Comparison of ENCODE assay signal across 20 cellular contexts in the genomic region with DNA sequence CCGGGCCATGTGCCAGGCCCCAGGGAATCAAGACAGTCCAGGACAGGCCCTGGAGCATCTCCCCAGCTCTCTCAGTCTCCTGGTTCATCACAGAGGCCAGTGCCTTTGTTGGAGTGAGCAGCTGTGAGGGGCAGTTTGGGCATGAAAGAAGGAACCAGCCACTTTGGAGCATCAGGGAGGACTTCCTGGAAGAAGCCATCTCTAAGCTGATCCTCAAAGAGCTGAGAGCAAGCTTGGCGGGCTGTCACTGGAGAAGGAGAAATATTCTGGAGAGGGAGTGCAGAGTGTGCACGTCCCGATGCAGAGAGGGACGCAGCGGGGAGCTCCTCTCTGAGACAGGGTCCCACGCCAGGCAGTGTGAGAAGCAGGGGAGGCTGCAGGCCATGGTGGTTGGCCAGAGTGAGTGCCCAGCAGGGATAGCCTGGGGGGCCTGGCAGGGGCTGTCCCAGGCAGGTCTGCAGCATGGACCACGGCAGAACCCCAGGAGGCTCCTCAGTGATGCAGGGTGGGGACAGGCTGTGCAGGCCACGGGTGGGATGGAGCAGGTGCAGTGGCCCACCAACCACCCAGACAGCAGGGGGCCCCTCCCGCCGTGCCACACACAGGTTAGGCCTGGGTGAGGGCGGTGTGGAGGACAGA. TPM values are rescaled to one million over a fixed set of nuclear protein-coding genes. Genes with fewer than 3 reads are reported as not detected.
A peak's percentile ranks its signal among the peaks of the same experiment; 100 is the strongest.
DNase-seq lines count a peak whose midpoint lies in the region; ATAC-seq and TF ChIP-seq lines count a peak whose summit lies in the region.
"Had no signal": no experiment of that assay in that cellular context is flagged by ENCODE, and none has a peak within 500 bp of the region (broad histone marks: within the 10 kb centered on the region; RNA-seq: fewer than 3 reads in every experiment).

No MANE protein-coding gene starts in this region.

- CTCF ChIA-PET in Panc1 (lab: Charles Lee) = no interaction called here

- H3K4me1 ChIP-seq in BLaER1 = peaks cover 69% of the 10 kb centered on the region
- H3K4me1 ChIP-seq in Panc1 (ENCODE audit: control insufficient read depth, insufficient read depth, low read length) = peaks cover 20% of the 10 kb centered on the region
- H3K4me1 ChIP-seq in endodermal cell (ENCODE audit: control insufficient read depth, insufficient read depth, low read length) = no peaks in the 10 kb centered on the region
- peaks cover 0 to 9% of the 10 kb centered on the region in 2 donors for H3K4me1 ChIP-seq in neuronal stem cell (ENCODE audit: control insufficient read depth in 2 of 2, insufficient read depth in 1 of 2, low read depth in 1 of 2, low read length in 2 of 2)
- H3K4me1 ChIP-seq: SJCRH30 had no signal

- no peaks in the 10 kb centered on the region for H3K36me3 Mint-ChIP-seq in endodermal cell (ENCODE audit: low read depth)

- H4K20me1 ChIP-seq in BLaER1 = no peaks in the 10 kb centered on the region

- H2BK15ac ChIP-seq in neuronal stem cell (ENCODE audit: low read length) = peak overlapping the region; percentile 87

- peak overlapping the region; percentile 84 for H3K18ac ChIP-seq in neuronal stem cell (ENCODE audit: low read length)

- H3K9me3 ChIP-seq in BLaER1 (no peaks in the 10 kb centered on the region), Panc1 (ENCODE audit: control insufficient read depth, insufficient read depth, low read depth, low read length) (no peaks in the 10 kb centered on the region), endodermal cell (ENCODE audit: control insufficient read depth, low read length) (no peaks in the 10 kb centered on the region), neuronal stem cell (replicated peaks in 1 of 2; ENCODE audit: control insufficient read depth in 2 of 2, insufficient read depth in 1 of 2, low read depth in 1 of 2, low read length in 2 of 2) (no peaks in the 10 kb centered on the region)
- H3K9me3 ChIP-seq: MG63, SJCRH30 had no signal

- no TSS peak for BruUV-seq in Panc1 (replicated peaks; lab: Mats Ljungman, UMichigan)

- no peak overlapping the region for H3K23ac ChIP-seq in neuronal stem cell (ENCODE audit: low read depth, low read length, poor library complexity)

- H3K27me3 ChIP-seq in BLaER1 (no peaks in the 10 kb centered on the region), Panc1 (ENCODE audit: control insufficient read depth, insufficient read depth, low read length) (no peaks in the 10 kb centered on the region), endodermal cell (ENCODE audit: control insufficient read depth, insufficient read depth, low read length, poor library complexity, severe bottlenecking) (no peaks in the 10 kb centered on the region), neuronal stem cell (ENCODE audit: control insufficient read depth in 3 of 3, insufficient read depth in 3 of 3, low read depth in 1 of 3, low read length in 3 of 3) (no peaks in the 10 kb centered on the region)
- H3K27me3 ChIP-seq: MG63, SJCRH30 had no signal

- peak overlapping the region; percentile 98 for H3K14ac ChIP-seq in neuronal stem cell (ENCODE audit: low read length)

- ATAC-seq in Panc1 (peak; percentile 8; the same call in 1 of the 2 replicates), GM18502 (IDR thresholded peaks at IDR 0.05; ENCODE audit: poor library complexity, unreplicated experiment) (no peak), GM19023 (IDR thresholded peaks at IDR 0.05; ENCODE audit: unreplicated experiment) (no peak)
- ATAC-seq: HCT116, SK-N-SH treated with all-trans-retinoic acid at 6 μM for 48 hours had no signal

- H3K79me1 ChIP-seq in neuronal stem cell (ENCODE audit: low read depth, low read length) = peaks cover 4% of the 10 kb centered on the region

- in situ Hi-C loops in Panc1 (cut with HindIII; ENCODE audit: low pct_unique_long_range_greater_than_20kb, low sequenced_read_pairs) = no loop called here

- peak overlapping the region; percentile 39 for H2BK5ac ChIP-seq in neuronal stem cell (ENCODE audit: low read length)

- H3K4ac ChIP-seq in neuronal stem cell (ENCODE audit: low read length) = no peak overlapping the region

- H3K36me3 ChIP-seq in BLaER1 (no peaks in the 10 kb centered on the region; the same call in 1 of the 2 replicates), Panc1 (ENCODE audit: control insufficient read depth, insufficient read depth, low read length) (no peaks in the 10 kb centered on the region), endodermal cell (ENCODE audit: control insufficient read depth, insufficient read depth, low read length) (no peaks in the 10 kb centered on the region), neuronal stem cell (replicated peaks in 1 of 2; ENCODE audit: control insufficient read depth in 2 of 2, insufficient read depth in 2 of 2, low read length in 2 of 2) (peaks cover 0 to 3% of the 10 kb centered on the region in 2 donors)
- H3K36me3 ChIP-seq: MG63, SJCRH30 had no signal

- H2BK12ac ChIP-seq in neuronal stem cell (ENCODE audit: low read length) = peak overlapping the region; percentile 41

- no peaks in the 10 kb centered on the region for H3K27me3 Mint-ChIP-seq in endodermal cell (ENCODE audit: insufficient read depth)

- H3K9me3 Mint-ChIP-seq in endodermal cell = no peaks in the 10 kb centered on the region

- H3K9ac ChIP-seq in BLaER1 (0 out of 2 replicates have a peak overlapping the region, but pooled peaks have one; percentile 19), endodermal cell (ENCODE audit: extremely low read depth, low read length, poor library complexity, severe bottlenecking) (no peak overlapping the region), neuronal stem cell (ENCODE audit: low read depth, low read length, poor library complexity) (peak overlapping the region; percentile 44)

- H3K27ac ChIP-seq in BLaER1 (peak overlapping the region; percentile 44), Panc1 (ENCODE audit: low read length) (0 out of 2 replicates have a peak overlapping the region, but pooled peaks have one; percentile 30), endodermal cell (ENCODE audit: low read depth, low read length) (no peak overlapping the region), neuronal stem cell (replicated peaks; ENCODE audit: low read length) (no peak overlapping the region)
- H3K27ac ChIP-seq: C4-2B, SJCRH30 had no signal

- no peaks in the 10 kb centered on the region for H3K4me1 Mint-ChIP-seq in endodermal cell

- TF ChIP-seq CTCF in Panc1 (IDR thresholded peaks at IDR 0.05) (no peak), endodermal cell (conservative IDR thresholded peaks at IDR 0.05) (no peak)

- peak overlapping the region; percentile 59 for H3K4me2 ChIP-seq in BLaER1
- H3K4me2 ChIP-seq in neuronal stem cell (ENCODE audit: insufficient read depth, low read length, poor library complexity, severe bottlenecking) = no peak overlapping the region

- H4K8ac ChIP-seq in neuronal stem cell (ENCODE audit: low read depth, low read length) = no peak overlapping the region

- DNase-seq in Panc1 (ENCODE audit: low read depth, low spot score) (no peak), endodermal cell (no peak), neuronal stem cell (ENCODE audit: low spot score) (no peak), NCI-H1092 treated with DMSO at 0.1 percent for 48 hours (lab: John Stamatoyannopoulos, UW) (no peak)
- DNase-seq: AML-193, DMS153, DND-41, GOT3, MG63, NCI-H2029, NCI-H446, NCI-H524 treated with DMSO at 0.1 percent for 48 hours, NCI-H774, SJCRH30 had no signal

- no peak overlapping the region for H3K4me3 Mint-ChIP-seq in endodermal cell

- peak overlapping the region; percentile 96 for H2AK5ac ChIP-seq in neuronal stem cell (ENCODE audit: low read depth, low read length)

- no peak overlapping the region for H2AFZ ChIP-seq in neuronal stem cell (ENCODE audit: low read length)

- H3K4me3 ChIP-seq in BLaER1 (no peak overlapping the region), Panc1 (ENCODE audit: low read depth in 2 of 2, low read length in 2 of 2) (no peak overlapping the region), endodermal cell (ENCODE audit: low read length) (no peak overlapping the region), neuronal stem cell (ENCODE audit: low read length in 2 of 2) (no peak overlapping the region)
- H3K4me3 ChIP-seq: MG63, SJCRH30 had no signal

- H3K27ac Mint-ChIP-seq in endodermal cell = peak overlapping the region; percentile 56

- intact Hi-C loops in Panc1 (cut with micrococcal nuclease; ENCODE audit: unreplicated experiment) = no loop called here

- POLR2A ChIA-PET in Panc1 (lab: Charles Lee) = no interaction called here

- no peak overlapping the region for H2BK120ac ChIP-seq in neuronal stem cell (ENCODE audit: low read depth, low read length)

- no peak overlapping the region for H4K91ac ChIP-seq in neuronal stem cell (ENCODE audit: low read depth, low read length, poor library complexity)

- 91 to 94% methylated on average over 11 to 12 of the region's 12 CpGs for WGBS in endodermal cell (ENCODE audit: insufficient coverage in 1 of 2, insufficient read length in 1 of 2), 2 experiments
- WGBS in neuronal stem cell (ENCODE audit: extremely low coverage in 2 of 2, insufficient read length in 2 of 2, insufficient replicate concordance in 1 of 2), 2 donors = no CpG with 5 or more reads among the region's 12 CpGs

RNA-seq across cellular contexts. Expression of a gene that starts 34.7 kb away (rescaled TPM):
- total RNA-seq in Panc1 (2021; ENCODE audit: unreplicated experiment) (51.6 TPM), endodermal cell (10 to 100 TPM; 11.4 to 13.9 TPM)
- polyA plus RNA-seq in Panc1 (2012; ENCODE audit: insufficient read length) = 56.2 TPM
- 7.5 TPM for polyA plus RNA-seq in endodermal cell (2013, experiment 1 of 2)
- polyA plus RNA-seq in endodermal cell (2013, experiment 2 of 2) = 6.7 TPM
- 2.1 TPM for polyA plus RNA-seq in neuronal stem cell (2013, experiment 1 of 2)
- polyA plus RNA-seq in neuronal stem cell (2013, experiment 2 of 2) = 2.0 TPM

Comparison
In these comparisons a context has a peak if more than half of its experiments do, and no peak if none do; other contexts are left out.
1. H3K27ac ChIP-seq: peak in BLaER1 (single experiment) and Panc1 (single experiment); none in endodermal cell (single experiment) and neuronal stem cell (single experiment).